1 cellular context compared by ENCODE assay signal in genomic region chr14:104419865-104420458, GRCh38.
TF ChIP-seq lines count a peak whose summit lies in the region.

No MANE protein-coding gene starts in this region.

TF ChIP-seq in GM23338, 12 proteins besides CTCF, POLR2A, EP300 and RAD21 (continued from another document):
- TF ChIP-seq, protein P1, sequence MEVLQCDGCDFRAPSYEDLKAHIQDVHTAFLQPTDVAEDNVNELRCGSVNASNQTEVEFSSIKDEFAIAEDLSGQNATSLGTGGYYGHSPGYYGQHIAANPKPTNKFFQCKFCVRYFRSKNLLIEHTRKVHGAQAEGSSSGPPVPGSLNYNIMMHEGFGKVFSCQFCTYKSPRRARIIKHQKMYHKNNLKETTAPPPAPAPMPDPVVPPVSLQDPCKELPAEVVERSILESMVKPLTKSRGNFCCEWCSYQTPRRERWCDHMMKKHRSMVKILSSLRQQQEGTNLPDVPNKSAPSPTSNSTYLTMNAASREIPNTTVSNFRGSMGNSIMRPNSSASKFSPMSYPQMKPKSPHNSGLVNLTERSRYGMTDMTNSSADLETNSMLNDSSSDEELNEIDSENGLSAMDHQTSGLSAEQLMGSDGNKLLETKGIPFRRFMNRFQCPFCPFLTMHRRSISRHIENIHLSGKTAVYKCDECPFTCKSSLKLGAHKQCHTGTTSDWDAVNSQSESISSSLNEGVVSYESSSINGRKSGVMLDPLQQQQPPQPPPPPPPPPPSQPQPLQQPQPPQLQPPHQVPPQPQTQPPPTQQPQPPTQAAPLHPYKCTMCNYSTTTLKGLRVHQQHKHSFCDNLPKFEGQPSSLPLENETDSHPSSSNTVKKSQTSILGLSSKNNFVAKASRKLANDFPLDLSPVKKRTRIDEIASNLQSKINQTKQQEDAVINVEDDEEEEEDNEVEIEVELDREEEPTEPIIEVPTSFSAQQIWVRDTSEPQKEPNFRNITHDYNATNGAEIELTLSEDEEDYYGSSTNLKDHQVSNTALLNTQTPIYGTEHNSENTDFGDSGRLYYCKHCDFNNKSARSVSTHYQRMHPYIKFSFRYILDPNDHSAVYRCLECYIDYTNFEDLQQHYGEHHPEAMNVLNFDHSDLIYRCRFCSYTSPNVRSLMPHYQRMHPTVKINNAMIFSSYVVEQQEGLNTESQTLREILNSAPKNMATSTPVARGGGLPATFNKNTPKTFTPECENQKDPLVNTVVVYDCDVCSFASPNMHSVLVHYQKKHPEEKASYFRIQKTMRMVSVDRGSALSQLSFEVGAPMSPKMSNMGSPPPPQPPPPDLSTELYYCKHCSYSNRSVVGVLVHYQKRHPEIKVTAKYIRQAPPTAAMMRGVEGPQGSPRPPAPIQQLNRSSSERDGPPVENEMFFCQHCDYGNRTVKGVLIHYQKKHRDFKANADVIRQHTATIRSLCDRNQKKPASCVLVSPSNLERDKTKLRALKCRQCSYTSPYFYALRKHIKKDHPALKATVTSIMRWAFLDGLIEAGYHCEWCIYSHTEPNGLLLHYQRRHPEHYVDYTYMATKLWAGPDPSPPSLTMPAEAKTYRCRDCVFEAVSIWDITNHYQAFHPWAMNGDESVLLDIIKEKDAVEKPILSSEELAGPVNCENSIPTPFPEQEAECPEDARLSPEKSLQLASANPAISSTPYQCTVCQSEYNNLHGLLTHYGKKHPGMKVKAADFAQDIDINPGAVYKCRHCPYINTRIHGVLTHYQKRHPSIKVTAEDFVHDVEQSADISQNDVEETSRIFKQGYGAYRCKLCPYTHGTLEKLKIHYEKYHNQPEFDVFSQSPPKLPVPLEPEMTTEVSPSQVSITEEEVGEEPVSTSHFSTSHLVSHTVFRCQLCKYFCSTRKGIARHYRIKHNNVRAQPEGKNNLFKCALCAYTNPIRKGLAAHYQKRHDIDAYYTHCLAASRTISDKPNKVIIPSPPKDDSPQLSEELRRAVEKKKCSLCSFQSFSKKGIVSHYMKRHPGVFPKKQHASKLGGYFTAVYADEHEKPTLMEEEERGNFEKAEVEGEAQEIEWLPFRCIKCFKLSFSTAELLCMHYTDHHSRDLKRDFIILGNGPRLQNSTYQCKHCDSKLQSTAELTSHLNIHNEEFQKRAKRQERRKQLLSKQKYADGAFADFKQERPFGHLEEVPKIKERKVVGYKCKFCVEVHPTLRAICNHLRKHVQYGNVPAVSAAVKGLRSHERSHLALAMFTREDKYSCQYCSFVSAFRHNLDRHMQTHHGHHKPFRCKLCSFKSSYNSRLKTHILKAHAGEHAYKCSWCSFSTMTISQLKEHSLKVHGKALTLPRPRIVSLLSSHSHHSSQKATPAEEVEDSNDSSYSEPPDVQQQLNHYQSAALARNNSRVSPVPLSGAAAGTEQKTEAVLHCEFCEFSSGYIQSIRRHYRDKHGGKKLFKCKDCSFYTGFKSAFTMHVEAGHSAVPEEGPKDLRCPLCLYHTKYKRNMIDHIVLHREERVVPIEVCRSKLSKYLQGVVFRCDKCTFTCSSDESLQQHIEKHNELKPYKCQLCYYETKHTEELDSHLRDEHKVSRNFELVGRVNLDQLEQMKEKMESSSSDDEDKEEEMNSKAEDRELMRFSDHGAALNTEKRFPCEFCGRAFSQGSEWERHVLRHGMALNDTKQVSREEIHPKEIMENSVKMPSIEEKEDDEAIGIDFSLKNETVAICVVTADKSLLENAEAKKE (CRISPR knock-in tag; IDR thresholded peaks at IDR 0.05) = no peak
